Comparison of ENCODE assay signal across 12 cellular contexts in genomic region chr7:135773451-135773850, GRCh38. TPM values are rescaled to one million over a fixed set of nuclear protein-coding genes. Genes with fewer than 3 reads are reported as not detected.
DNase-seq lines count a peak whose midpoint lies in the region; ATAC-seq, FAIRE-seq and TF ChIP-seq lines count a peak whose summit lies in the region.
"Had no signal": no experiment of that assay in that cellular context is flagged by ENCODE, and none has a peak within 500 bp of the region (broad histone marks: within the 10 kb centered on the region; RNA-seq: fewer than 3 reads in every experiment).

No MANE protein-coding gene starts in this region.

- POLR2A ChIA-PET in A549 (lab: Yijun Ruan, JAX) = no interaction called here

- CTCF ChIA-PET in A549 (lab: Yijun Ruan, JAX) = interaction anchor here (1.3 to 2.0 kb wide), 2 partner anchors 19 to 28 kb away, joined by 4 to 11 read pairs; no protein-coding TSS in a partner anchor

- H3K4me1 ChIP-seq in A549 = peaks cover 20% of the 10 kb centered on the region

- H3K4me2 ChIP-seq in A549 = peak overlapping the region; percentile 38

- H3K9me3 ChIP-seq in A549 = peaks cover 10% of the 10 kb centered on the region

- DNase-seq in A549 (ENCODE audit: low read depth in 1 of 2, low spot score in 1 of 2) (peak in 1 of 2 experiments; percentile 14), NCI-H1092 treated with DMSO at 0.1 percent for 48 hours (lab: John Stamatoyannopoulos, UW) (peak; percentile 86), NCI-H345 treated with DMSO at 0.1 percent for 48 hours (lab: John Stamatoyannopoulos, UW; ENCODE audit: unreplicated experiment) (peak; percentile 91), epithelial cell of prostate (ENCODE audit: low read depth, low spot score) (no peak), nucleus accumbens (lab: John Stamatoyannopoulos, UW) (no peak), SKM-1 treated with dmso at 0.1 percent for 144 hours (lab: John Stamatoyannopoulos, UW; ENCODE audit: unreplicated experiment) (no peak)
- DNase-seq: activated naive CD8-positive, alpha-beta T cell treated with anti-CD3 and anti-CD28 coated beads, Interleukin-2, amount 10 ng/mL, durations not matched to agents 7 days and 5 days; immature natural killer cell; naive thymus-derived CD8-positive, alpha-beta T cell had no signal

- ATAC-seq in A549 = peak in 1 of 2 experiments; percentile 32; a peak in 1 of 6 replicates
- no peak for ATAC-seq in HG03095 (IDR thresholded peaks at IDR 0.05; ENCODE audit: unreplicated experiment)
- ATAC-seq in GM18868 (IDR thresholded peaks at IDR 0.05; ENCODE audit: unreplicated experiment) = no peak
- ATAC-seq: naive thymus-derived CD8-positive, alpha-beta T cell had no signal

- H3K27ac ChIP-seq in A549 (no peak overlapping the region; a peak in 1 of 6 replicates), epithelial cell of prostate (peak overlapping the region; percentile 74)

- FAIRE-seq in A549 (lab: Jason Lieb, UNC) = no peak
- FAIRE-seq: G401.6 had no signal

- TF ChIP-seq EP300 in A549 (IDR thresholded peaks at IDR 0.05) = no peak

- 18% methylated on average over 5 of the region's 5 CpGs for WGBS in A549 (ENCODE audit: missing lambda C conversion rate)

- TF ChIP-seq CTCF in A549 (IDR thresholded peaks at IDR 0.05) = no peak

- no peak for TF ChIP-seq RAD21 in A549 (conservative IDR thresholded peaks at IDR 0.05 in 1 of 2, IDR thresholded peaks at IDR 0.05 in 1 of 2)

- H3K4me3 ChIP-seq in A549 = no peak overlapping the region

- TF ChIP-seq POLR2A in A549 (IDR thresholded peaks at IDR 0.05; ENCODE audit: low read length) = no peak

TF ChIP-seq in A549, 52 proteins besides CTCF, POLR2A, EP300 and RAD21:
- TF ChIP-seq PHF8 (IDR thresholded peaks at IDR 0.05; ENCODE audit: borderline replicate concordance, low read depth) (no peak), USF2 (IDR thresholded peaks at IDR 0.05) (no peak), ESRRA (IDR thresholded peaks at IDR 0.05; ENCODE audit: borderline replicate concordance, low read length) (no peak), TFCP2L1 (CRISPR knock-in tag; IDR thresholded peaks at IDR 0.05) (no peak), ZC3H11A (IDR thresholded peaks at IDR 0.05) (no peak), KDM1A (IDR thresholded peaks at IDR 0.05; ENCODE audit: low read depth) (no peak), NR3C1 (IDR thresholded peaks at IDR 0.05) (no peak), NFE2L2 (conservative IDR thresholded peaks at IDR 0.05; ENCODE audit: low read length) (no peak), KDM5A (IDR thresholded peaks at IDR 0.05) (no peak), RARB (CRISPR knock-in tag; IDR thresholded peaks at IDR 0.05) (no peak), ATOH8 (CRISPR knock-in tag; IDR thresholded peaks at IDR 0.05; ENCODE audit: low read depth) (no peak), HOXA7 (CRISPR knock-in tag; IDR thresholded peaks at IDR 0.05) (no peak), HMGXB4 (CRISPR knock-in tag; IDR thresholded peaks at IDR 0.05; ENCODE audit: borderline replicate concordance) (no peak), HDAC2 (IDR thresholded peaks at IDR 0.05) (no peak)

RNA-seq across cellular contexts. Expression of gene FAM180A, which starts 24.8 kb away (rescaled TPM):
- polyA plus RNA-seq in A549 (2011; rRNA removed) (not detected in 2 replicates), A549 (2017; fragmentation: RNase III; extraction: RNeasy Plus Mini Kit Qiagen cat#74134 plus additional on column Dnase treatment) (not detected in 3 replicates)
- not detected in 2 replicates for polyA plus RNA-seq in A549 (2012; cell fraction: cytosol; rRNA removed)
- not detected in 2 replicates for polyA plus RNA-seq in A549 (2012; cell fraction: nucleus; rRNA removed)
- not detected in 2 replicates for polyA minus RNA-seq in A549 (2011; rRNA and poly(A)+ RNA removed)
- polyA plus RNA-seq: immature natural killer cell; naive thymus-derived CD8-positive, alpha-beta T cell had no signal

RNA-seq across cellular contexts. Expression of gene SLC13A4, which starts 45.5 kb away (rescaled TPM):
- not detected in 2 replicates for polyA plus RNA-seq in A549 (2011; rRNA removed)
- polyA plus RNA-seq in A549 (2012; cell fraction: cytosol; rRNA removed) = not detected in 2 replicates
- polyA plus RNA-seq in A549 (2012; cell fraction: nucleus; rRNA removed) = not detected in 2 replicates
- polyA plus RNA-seq in A549 (2017; fragmentation: RNase III; extraction: RNeasy Plus Mini Kit Qiagen cat#74134 plus additional on column Dnase treatment) = not detected in 3 replicates
- not detected in 2 replicates for polyA minus RNA-seq in A549 (2011; rRNA and poly(A)+ RNA removed)
- polyA plus RNA-seq: immature natural killer cell had no signal

Comparison
In these comparisons a context has a peak if more than half of its experiments do, and no peak if none do; other contexts are left out.
1. DNase-seq: peak in NCI-H1092 treated with DMSO at 0.1 percent for 48 hours (single experiment) and NCI-H345 treated with DMSO at 0.1 percent for 48 hours (single experiment); none in epithelial cell of prostate (single experiment), nucleus accumbens (0 of 56) and SKM-1 treated with dmso at 0.1 percent for 144 hours (single experiment).